1 cellular context compared by ENCODE assay signal in the genomic region with DNA sequence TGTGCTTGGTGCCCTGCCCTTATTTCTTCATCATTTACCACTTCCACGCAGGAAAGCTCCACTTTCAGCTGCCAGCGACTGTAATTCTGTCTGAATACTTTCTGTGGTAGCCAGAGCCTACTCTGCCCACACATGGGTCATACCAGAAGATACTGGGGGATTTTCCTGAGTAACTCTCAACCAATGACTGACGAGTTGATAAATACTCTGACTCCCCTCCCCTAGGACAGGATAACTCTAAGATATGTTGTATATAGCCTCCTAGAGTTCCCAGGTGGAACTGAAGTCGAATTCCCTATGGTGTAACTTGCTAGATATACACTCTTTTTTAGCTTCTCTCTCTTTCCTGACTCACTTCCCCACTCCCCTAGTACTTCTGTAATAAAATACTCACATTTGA.
TF ChIP-seq lines count a peak whose summit lies in the region.

No MANE protein-coding gene starts in this region.

TF ChIP-seq in GM23338, 12 proteins besides CTCF, POLR2A, EP300 and RAD21 (continued from another document):
- TF ChIP-seq, protein P1, sequence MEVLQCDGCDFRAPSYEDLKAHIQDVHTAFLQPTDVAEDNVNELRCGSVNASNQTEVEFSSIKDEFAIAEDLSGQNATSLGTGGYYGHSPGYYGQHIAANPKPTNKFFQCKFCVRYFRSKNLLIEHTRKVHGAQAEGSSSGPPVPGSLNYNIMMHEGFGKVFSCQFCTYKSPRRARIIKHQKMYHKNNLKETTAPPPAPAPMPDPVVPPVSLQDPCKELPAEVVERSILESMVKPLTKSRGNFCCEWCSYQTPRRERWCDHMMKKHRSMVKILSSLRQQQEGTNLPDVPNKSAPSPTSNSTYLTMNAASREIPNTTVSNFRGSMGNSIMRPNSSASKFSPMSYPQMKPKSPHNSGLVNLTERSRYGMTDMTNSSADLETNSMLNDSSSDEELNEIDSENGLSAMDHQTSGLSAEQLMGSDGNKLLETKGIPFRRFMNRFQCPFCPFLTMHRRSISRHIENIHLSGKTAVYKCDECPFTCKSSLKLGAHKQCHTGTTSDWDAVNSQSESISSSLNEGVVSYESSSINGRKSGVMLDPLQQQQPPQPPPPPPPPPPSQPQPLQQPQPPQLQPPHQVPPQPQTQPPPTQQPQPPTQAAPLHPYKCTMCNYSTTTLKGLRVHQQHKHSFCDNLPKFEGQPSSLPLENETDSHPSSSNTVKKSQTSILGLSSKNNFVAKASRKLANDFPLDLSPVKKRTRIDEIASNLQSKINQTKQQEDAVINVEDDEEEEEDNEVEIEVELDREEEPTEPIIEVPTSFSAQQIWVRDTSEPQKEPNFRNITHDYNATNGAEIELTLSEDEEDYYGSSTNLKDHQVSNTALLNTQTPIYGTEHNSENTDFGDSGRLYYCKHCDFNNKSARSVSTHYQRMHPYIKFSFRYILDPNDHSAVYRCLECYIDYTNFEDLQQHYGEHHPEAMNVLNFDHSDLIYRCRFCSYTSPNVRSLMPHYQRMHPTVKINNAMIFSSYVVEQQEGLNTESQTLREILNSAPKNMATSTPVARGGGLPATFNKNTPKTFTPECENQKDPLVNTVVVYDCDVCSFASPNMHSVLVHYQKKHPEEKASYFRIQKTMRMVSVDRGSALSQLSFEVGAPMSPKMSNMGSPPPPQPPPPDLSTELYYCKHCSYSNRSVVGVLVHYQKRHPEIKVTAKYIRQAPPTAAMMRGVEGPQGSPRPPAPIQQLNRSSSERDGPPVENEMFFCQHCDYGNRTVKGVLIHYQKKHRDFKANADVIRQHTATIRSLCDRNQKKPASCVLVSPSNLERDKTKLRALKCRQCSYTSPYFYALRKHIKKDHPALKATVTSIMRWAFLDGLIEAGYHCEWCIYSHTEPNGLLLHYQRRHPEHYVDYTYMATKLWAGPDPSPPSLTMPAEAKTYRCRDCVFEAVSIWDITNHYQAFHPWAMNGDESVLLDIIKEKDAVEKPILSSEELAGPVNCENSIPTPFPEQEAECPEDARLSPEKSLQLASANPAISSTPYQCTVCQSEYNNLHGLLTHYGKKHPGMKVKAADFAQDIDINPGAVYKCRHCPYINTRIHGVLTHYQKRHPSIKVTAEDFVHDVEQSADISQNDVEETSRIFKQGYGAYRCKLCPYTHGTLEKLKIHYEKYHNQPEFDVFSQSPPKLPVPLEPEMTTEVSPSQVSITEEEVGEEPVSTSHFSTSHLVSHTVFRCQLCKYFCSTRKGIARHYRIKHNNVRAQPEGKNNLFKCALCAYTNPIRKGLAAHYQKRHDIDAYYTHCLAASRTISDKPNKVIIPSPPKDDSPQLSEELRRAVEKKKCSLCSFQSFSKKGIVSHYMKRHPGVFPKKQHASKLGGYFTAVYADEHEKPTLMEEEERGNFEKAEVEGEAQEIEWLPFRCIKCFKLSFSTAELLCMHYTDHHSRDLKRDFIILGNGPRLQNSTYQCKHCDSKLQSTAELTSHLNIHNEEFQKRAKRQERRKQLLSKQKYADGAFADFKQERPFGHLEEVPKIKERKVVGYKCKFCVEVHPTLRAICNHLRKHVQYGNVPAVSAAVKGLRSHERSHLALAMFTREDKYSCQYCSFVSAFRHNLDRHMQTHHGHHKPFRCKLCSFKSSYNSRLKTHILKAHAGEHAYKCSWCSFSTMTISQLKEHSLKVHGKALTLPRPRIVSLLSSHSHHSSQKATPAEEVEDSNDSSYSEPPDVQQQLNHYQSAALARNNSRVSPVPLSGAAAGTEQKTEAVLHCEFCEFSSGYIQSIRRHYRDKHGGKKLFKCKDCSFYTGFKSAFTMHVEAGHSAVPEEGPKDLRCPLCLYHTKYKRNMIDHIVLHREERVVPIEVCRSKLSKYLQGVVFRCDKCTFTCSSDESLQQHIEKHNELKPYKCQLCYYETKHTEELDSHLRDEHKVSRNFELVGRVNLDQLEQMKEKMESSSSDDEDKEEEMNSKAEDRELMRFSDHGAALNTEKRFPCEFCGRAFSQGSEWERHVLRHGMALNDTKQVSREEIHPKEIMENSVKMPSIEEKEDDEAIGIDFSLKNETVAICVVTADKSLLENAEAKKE (CRISPR knock-in tag; IDR thresholded peaks at IDR 0.05) = no peak
- no peak for TF ChIP-seq ZNF114 (CRISPR knock-in tag; IDR thresholded peaks at IDR 0.05)
- no peak for TF ChIP-seq STAT1 (IDR thresholded peaks at IDR 0.05; ENCODE audit: unreplicated experiment)
- TF ChIP-seq, protein P2, sequence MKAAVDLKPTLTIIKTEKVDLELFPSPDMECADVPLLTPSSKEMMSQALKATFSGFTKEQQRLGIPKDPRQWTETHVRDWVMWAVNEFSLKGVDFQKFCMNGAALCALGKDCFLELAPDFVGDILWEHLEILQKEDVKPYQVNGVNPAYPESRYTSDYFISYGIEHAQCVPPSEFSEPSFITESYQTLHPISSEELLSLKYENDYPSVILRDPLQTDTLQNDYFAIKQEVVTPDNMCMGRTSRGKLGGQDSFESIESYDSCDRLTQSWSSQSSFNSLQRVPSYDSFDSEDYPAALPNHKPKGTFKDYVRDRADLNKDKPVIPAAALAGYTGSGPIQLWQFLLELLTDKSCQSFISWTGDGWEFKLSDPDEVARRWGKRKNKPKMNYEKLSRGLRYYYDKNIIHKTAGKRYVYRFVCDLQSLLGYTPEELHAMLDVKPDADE (IDR thresholded peaks at IDR 0.05) = no peak
